In genomic region chr10:118505363-118505762, GRCh38 we compare ENCODE assay signal across 23 cellular contexts.
"Had no signal": no experiment of that assay in that cellular context is flagged by ENCODE, and none has a peak within 500 bp of the region (broad histone marks: within the 10 kb centered on the region; RNA-seq: fewer than 3 reads in every experiment).

No MANE protein-coding gene starts in this region.

- H3K4me1 ChIP-seq: gastrocnemius medialis, pancreas, psoas muscle, right atrium auricular region, spleen, vagina had no signal

- H3K4me1 Mint-ChIP-seq: nephron progenitor cell had no signal

- H3K9me3 Mint-ChIP-seq: activated naive CD4-positive, alpha-beta T cell treated with anti-CD3 and anti-CD28 coated beads for 36 hours; activated T-cell treated with anti-CD3 and anti-CD28 coated beads, Interleukin-2, amount 50 U/mL, for 72 hours; nephron progenitor cell; type B pancreatic cell had no signal

- H3K27ac Mint-ChIP-seq: activated naive CD4-positive, alpha-beta T cell treated with anti-CD3 and anti-CD28 coated beads for 36 hours; activated T-cell treated with anti-CD3 and anti-CD28 coated beads, Interleukin-2, amount 50 U/mL, for 72 hours; nephron progenitor cell had no signal

- DNase-seq: activated CD4-positive, alpha-beta T cell treated with anti-CD3 and anti-CD28 coated beads, Interleukin-2, amount 50 U/mL, for 48 hours; activated effector memory CD4-positive, alpha-beta T cell treated with Interleukin-2 at 50 U/mL for 16 hours; activated naive CD4-positive, alpha-beta T cell treated with anti-CD3 and anti-CD28 coated beads for 36 hours; activated T-cell treated with anti-CD3 and anti-CD28 coated beads, Interleukin-2, amount 50 U/mL, for 72 hours; aorta; caudate nucleus; dermis blood vessel endothelial cell; effector CD8-positive, alpha-beta T cell; gastrocnemius medialis; hippocampal formation; mesenchymal stem cell; nephron progenitor cell; pancreas; psoas muscle; spleen; stimulated activated CD4-positive, alpha-beta T cell treated with anti-CD3 and anti-CD28 coated beads, Interleukin-4, amount 100 ng/mL, for 1 hour; stimulated activated naive CD4-positive, alpha-beta T cell treated with Interleukin-2 at 50 U/mL for 16 hours; WERI-Rb-1 had no signal

- H3K27ac ChIP-seq: gastrocnemius medialis, pancreas, psoas muscle, right atrium auricular region, spleen, thoracic aorta, vagina, WERI-Rb-1 had no signal

- H3K9me3 ChIP-seq: gastrocnemius medialis, pancreas, psoas muscle, right atrium auricular region, spleen, thoracic aorta, vagina had no signal

- H3K27me3 Mint-ChIP-seq: type B pancreatic cell had no signal

- H3K27me3 ChIP-seq: gastrocnemius medialis, pancreas, right atrium auricular region, vagina had no signal

- H3K36me3 Mint-ChIP-seq: brain, type B pancreatic cell had no signal

- H3K4me3 ChIP-seq: gastrocnemius medialis, pancreas, psoas muscle, right atrium auricular region, spleen, thoracic aorta, vagina had no signal

- H3K4me3 Mint-ChIP-seq: activated naive CD4-positive, alpha-beta T cell treated with anti-CD3 and anti-CD28 coated beads for 36 hours; activated T-cell treated with anti-CD3 and anti-CD28 coated beads, Interleukin-2, amount 50 U/mL, for 72 hours; nephron progenitor cell; type B pancreatic cell had no signal

- H3K36me3 ChIP-seq: gastrocnemius medialis, pancreas, right atrium auricular region, spleen, thoracic aorta, vagina, WERI-Rb-1 had no signal

- ATAC-seq: gastrocnemius medialis, pancreas, psoas muscle had no signal
